Comparison of ENCODE assay signal across 9 cellular contexts in the genomic region with DNA sequence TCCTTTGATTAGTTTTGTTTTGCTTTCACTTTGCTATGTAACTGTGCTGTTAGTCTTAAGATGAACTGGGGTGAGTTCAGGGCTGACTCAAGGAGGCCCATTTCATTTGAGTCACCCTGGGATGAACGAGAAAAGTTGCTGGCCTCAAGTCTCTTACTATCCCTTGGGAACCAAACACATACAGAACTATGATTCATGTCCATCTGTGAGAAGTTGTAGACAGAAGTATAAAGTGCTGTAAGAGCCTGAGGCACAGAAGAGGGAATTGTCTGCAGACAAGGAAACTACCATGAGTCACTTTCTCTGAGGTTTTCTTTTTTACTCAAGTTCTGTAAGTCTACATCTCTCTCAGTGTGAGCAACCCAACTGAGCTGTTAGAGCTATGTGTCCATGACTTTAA.
DNase-seq lines count a peak whose midpoint lies in the region; ATAC-seq, FAIRE-seq and TF ChIP-seq lines count a peak whose summit lies in the region.
"Had no signal": no experiment of that assay in that cellular context is flagged by ENCODE, and none has a peak within 500 bp of the region (broad histone marks: within the 10 kb centered on the region; RNA-seq: fewer than 3 reads in every experiment).

No MANE protein-coding gene starts in this region.

- intact Hi-C loops in MCF 10A (cut with micrococcal nuclease) = no loop called here
- intact Hi-C loops in naive thymus-derived CD4-positive, alpha-beta T cell (cut with micrococcal nuclease) = loop anchor here in 1 of 2 donors (5.0 kb wide), 1 partner anchor 182 kb away; a partner anchor contains a TSS
- intact Hi-C loops in posterior cingulate gyrus (cut with DNase I) = no loop called here

- FAIRE-seq in GM12892 (lab: Jason Lieb, UNC) = peak; percentile 70
- FAIRE-seq: TTC549 had no signal

- DNase-seq in GM12892 (ENCODE audit: insufficient read length) = no peak
- DNase-seq in MCF 10A (ENCODE audit: unreplicated experiment) = peak; percentile 82
- DNase-seq in naive thymus-derived CD4-positive, alpha-beta T cell = peak in 1 of 9 donors; percentile 24
- no peak for DNase-seq in posterior cingulate gyrus
- DNase-seq in inferior parietal cortex (ENCODE audit: extremely low spot score) = no peak
- no peak for DNase-seq in GM19238 (ENCODE audit: insufficient read length, low spot score)

- no peak for TF ChIP-seq CTCF in KMS-11 (conservative IDR thresholded peaks at IDR 0.05; ENCODE audit: low read depth, low read length)
- no peak for TF ChIP-seq CTCF in MCF 10A (IDR thresholded peaks at IDR 0.05; ENCODE audit: unreplicated experiment)

- POLR2A ChIA-PET in MCF 10A (lab: Yijun Ruan, JAX) = interaction anchor here (0.7 kb wide), 1 partner anchor 241 kb away, joined by 3 read pairs; no protein-coding TSS in a partner anchor
- POLR2A ChIA-PET in naive thymus-derived CD4-positive, alpha-beta T cell (lab: Charles Lee) = no interaction called here

- BruUV-seq in MCF 10A (replicated peaks; lab: Mats Ljungman, UMichigan) = no TSS peak

- CTCF ChIA-PET in MCF 10A (lab: Yijun Ruan, JAX) = no interaction called here
- CTCF ChIA-PET in naive thymus-derived CD4-positive, alpha-beta T cell (lab: Charles Lee) = no interaction called here

- no peaks in the 10 kb centered on the region for H3K9me3 Mint-ChIP-seq in MCF 10A (ENCODE audit: unreplicated experiment)
- H3K9me3 Mint-ChIP-seq in naive thymus-derived CD4-positive, alpha-beta T cell = peaks cover 0 to 2% (median 0%) of the 10 kb centered on the region in 11 donors

- no peaks in the 10 kb centered on the region for H3K9me3 ChIP-seq in naive thymus-derived CD4-positive, alpha-beta T cell (ENCODE audit: control insufficient read depth in 2 of 3, low read length in 3 of 3)

- TF ChIP-seq POLR2A in GM12892 (IDR thresholded peaks at IDR 0.05; ENCODE audit: low read depth, low read length) = no peak

- H3K27ac Mint-ChIP-seq in MCF 10A (ENCODE audit: low read depth, unreplicated experiment) = peak overlapping the region; percentile 67
- peak overlapping the region in 6 of 9 donors; percentile 9 to 89 (median 30) for H3K27ac Mint-ChIP-seq in naive thymus-derived CD4-positive, alpha-beta T cell

- no peaks in the 10 kb centered on the region for H3K27me3 ChIP-seq in KMS-11 (ENCODE audit: insufficient read depth, low read depth)
- H3K27me3 ChIP-seq in naive thymus-derived CD4-positive, alpha-beta T cell (ENCODE audit: control insufficient read depth in 2 of 2, insufficient read depth in 2 of 2, low read length in 2 of 2) = no peaks in the 10 kb centered on the region

- ATAC-seq in GM21619 (IDR thresholded peaks at IDR 0.05; ENCODE audit: unreplicated experiment) = peak; percentile 90
- peak; percentile 38 for ATAC-seq in naive thymus-derived CD4-positive, alpha-beta T cell

- peak overlapping the region; percentile 48; the same call in 1 of the 2 replicates for H2AFZ ChIP-seq in KMS-11 (ENCODE audit: low read depth)

- H3K4me1 Mint-ChIP-seq in MCF 10A (ENCODE audit: insufficient read depth, unreplicated experiment) = no peaks in the 10 kb centered on the region
- peaks cover 0 to 18% (median 4%) of the 10 kb centered on the region in 7 donors for H3K4me1 Mint-ChIP-seq in naive thymus-derived CD4-positive, alpha-beta T cell

- no peak overlapping the region for H3K9ac ChIP-seq in KMS-11

- H3K4me2 ChIP-seq in KMS-11 = peak overlapping the region; percentile 52; the same call in 1 of the 2 replicates

- H3K4me3 Mint-ChIP-seq in MCF 10A (ENCODE audit: unreplicated experiment) = no peak overlapping the region
- peak overlapping the region in 6 of 10 donors; percentile 4 to 85 (median 56) for H3K4me3 Mint-ChIP-seq in naive thymus-derived CD4-positive, alpha-beta T cell

- no peaks in the 10 kb centered on the region for H3K36me3 Mint-ChIP-seq in MCF 10A (ENCODE audit: insufficient read depth, unreplicated experiment)
- H3K36me3 Mint-ChIP-seq in naive thymus-derived CD4-positive, alpha-beta T cell = peaks cover 0 to 2% (median 0%) of the 10 kb centered on the region in 5 donors

- H3K4me1 ChIP-seq in KMS-11 (ENCODE audit: low read depth, poor library complexity, severe bottlenecking) = peaks cover 7% of the 10 kb centered on the region
- peaks cover 4 to 6% of the 10 kb centered on the region in 2 donors for H3K4me1 ChIP-seq in naive thymus-derived CD4-positive, alpha-beta T cell (ENCODE audit: control insufficient read depth in 2 of 2, insufficient read depth in 2 of 2, low read length in 2 of 2)

- no peak overlapping the region for H3K4me3 ChIP-seq in KMS-11 (IDR thresholded peaks at IDR 0.05; ENCODE audit: insufficient read depth, low read depth, low read length)
- no peak overlapping the region for H3K4me3 ChIP-seq in naive thymus-derived CD4-positive, alpha-beta T cell (ENCODE audit: low read length)

- H3K27ac ChIP-seq in KMS-11 = peak overlapping the region; percentile 1; the same call in 1 of the 2 replicates
- H3K27ac ChIP-seq in naive thymus-derived CD4-positive, alpha-beta T cell (ENCODE audit: low read depth, low read length) = no peak overlapping the region

- H3K79me2 ChIP-seq in KMS-11 (ENCODE audit: insufficient read depth, low read depth) = no peaks in the 10 kb centered on the region

- H4K20me1 ChIP-seq in KMS-11 (ENCODE audit: insufficient read depth) = no peaks in the 10 kb centered on the region

- H3K36me3 ChIP-seq in KMS-11 (ENCODE audit: insufficient read depth) = no peaks in the 10 kb centered on the region
- H3K36me3 ChIP-seq in naive thymus-derived CD4-positive, alpha-beta T cell (ENCODE audit: control insufficient read depth in 2 of 3, insufficient read depth in 3 of 3, low read length in 3 of 3) = no peaks in the 10 kb centered on the region

- H3K27me3 Mint-ChIP-seq in MCF 10A (ENCODE audit: insufficient read depth, unreplicated experiment) = no peaks in the 10 kb centered on the region
- H3K27me3 Mint-ChIP-seq in naive thymus-derived CD4-positive, alpha-beta T cell = peaks cover 0 to 9% (median 0%) of the 10 kb centered on the region in 5 donors
